ENCODE assay signal across 20 cellular contexts in the genomic region with DNA sequence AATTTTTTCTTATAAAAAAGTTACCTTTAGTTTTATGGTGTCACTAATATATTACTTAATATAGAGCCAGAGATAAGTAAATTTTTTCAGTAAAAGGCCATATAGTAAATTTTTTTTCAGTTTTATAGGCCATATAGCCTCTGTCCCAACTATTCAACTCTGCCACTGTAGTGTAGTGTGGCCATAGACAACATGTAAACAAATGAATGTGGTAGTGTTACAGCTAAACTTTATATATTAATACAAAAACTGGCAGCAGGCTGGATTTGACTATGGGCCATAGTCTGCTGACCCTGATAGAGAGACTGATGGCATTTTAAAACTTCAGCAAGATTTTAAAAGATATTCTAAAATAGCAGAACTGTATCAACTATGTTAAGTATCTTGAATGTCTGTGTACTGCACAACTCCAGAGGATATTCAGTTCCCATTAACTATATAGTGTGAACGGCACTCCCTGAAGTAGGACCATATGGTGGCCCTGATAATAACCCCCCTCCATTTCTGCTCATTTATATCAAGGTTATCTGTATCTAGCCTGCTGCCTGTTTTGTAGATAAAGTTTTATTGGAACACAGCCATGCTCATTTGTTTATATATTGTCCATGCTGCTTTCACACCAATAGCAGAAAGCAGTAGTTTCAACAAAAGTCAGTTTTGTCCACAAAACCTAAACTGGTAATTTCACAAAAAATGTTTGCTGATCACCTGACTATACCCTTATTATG.
"Had no signal": no experiment of that assay in that cellular context is flagged by ENCODE, and none has a peak within 500 bp of the region (broad histone marks: within the 10 kb centered on the region; RNA-seq: fewer than 3 reads in every experiment).

No MANE protein-coding gene starts in this region.

- H3K27ac Mint-ChIP-seq: activated B cell treated with CpG ODN at 0.5 μM for 24 hours; activated CD4-positive, alpha-beta memory T cell treated with anti-CD3 and anti-CD28 coated beads for 36 hours; activated CD4-positive, alpha-beta T cell treated with anti-CD3 and anti-CD28 coated beads for 36 hours; activated naive CD8-positive, alpha-beta T cell treated with anti-CD3 and anti-CD28 coated beads for 36 hours; natural killer cell; progenitor cell of endocrine pancreas; T-helper 2 cell treated with Interferon-gamma antibody and Interleukin-4, amounts not matched to agents 5 μg/mL and 100 μg/mL, for 36 hours had no signal

- H3K4me3 Mint-ChIP-seq: activated B cell treated with CpG ODN at 0.5 μM for 24 hours; activated CD4-positive, alpha-beta memory T cell treated with anti-CD3 and anti-CD28 coated beads for 36 hours; activated CD4-positive, alpha-beta T cell treated with anti-CD3 and anti-CD28 coated beads for 36 hours; activated naive CD8-positive, alpha-beta T cell treated with anti-CD3 and anti-CD28 coated beads for 36 hours; natural killer cell; T-helper 2 cell treated with Interferon-gamma antibody and Interleukin-4, amounts not matched to agents 5 μg/mL and 100 μg/mL, for 36 hours had no signal

- H3K9me3 Mint-ChIP-seq: activated B cell treated with CpG ODN at 0.5 μM for 24 hours; activated CD4-positive, alpha-beta memory T cell treated with anti-CD3 and anti-CD28 coated beads for 36 hours; activated naive CD8-positive, alpha-beta T cell treated with anti-CD3 and anti-CD28 coated beads for 36 hours; natural killer cell; T-helper 2 cell treated with Interferon-gamma antibody and Interleukin-4, amounts not matched to agents 5 μg/mL and 100 μg/mL, for 36 hours had no signal

- DNase-seq: activated B cell treated with CpG ODN at 0.5 μM for 24 hours; activated CD4-positive, alpha-beta memory T cell treated with anti-CD3 and anti-CD28 coated beads for 36 hours; activated CD4-positive, alpha-beta T cell treated with anti-CD3 and anti-CD28 coated beads for 36 hours; activated naive CD4-positive, alpha-beta T cell treated with Interleukin-2 at 50 U/mL for 16 hours; activated naive CD8-positive, alpha-beta T cell treated with anti-CD3 and anti-CD28 coated beads for 36 hours; activated T-cell treated with anti-CD3 and anti-CD28 coated beads, Interleukin-2, amount 50 U/mL, for 48 hours; central memory CD4-positive, alpha-beta T cell; effector memory CD4-positive, alpha-beta T cell; glutamatergic neuron; hippocampal formation; kidney glomerular epithelial cell; left lung; natural killer cell; retina; sigmoid colon; stimulated activated CD4-positive, alpha-beta T cell treated with anti-CD3 and anti-CD28 coated beads, Interleukin-2, amount 100 ng/mL, for 48 hours; stimulated activated naive CD4-positive, alpha-beta T cell treated with Interleukin-2 at 50 U/mL for 16 hours; upper lobe of left lung had no signal

- H3K36me3 Mint-ChIP-seq: natural killer cell had no signal

- H3K4me1 Mint-ChIP-seq: activated B cell treated with CpG ODN at 0.5 μM for 24 hours; activated CD4-positive, alpha-beta T cell treated with anti-CD3 and anti-CD28 coated beads for 36 hours; activated naive CD8-positive, alpha-beta T cell treated with anti-CD3 and anti-CD28 coated beads for 36 hours had no signal

- H3K27me3 Mint-ChIP-seq: activated B cell treated with CpG ODN at 0.5 μM for 24 hours; activated CD4-positive, alpha-beta memory T cell treated with anti-CD3 and anti-CD28 coated beads for 36 hours; activated CD4-positive, alpha-beta T cell treated with anti-CD3 and anti-CD28 coated beads for 36 hours; activated naive CD8-positive, alpha-beta T cell treated with anti-CD3 and anti-CD28 coated beads for 36 hours; progenitor cell of endocrine pancreas had no signal

- ATAC-seq: activated CD4-positive, alpha-beta T cell treated with anti-CD3 and anti-CD28 coated beads for 36 hours; left lung; natural killer cell had no signal
